8 cellular contexts compared by ENCODE assay signal in the genomic region with DNA sequence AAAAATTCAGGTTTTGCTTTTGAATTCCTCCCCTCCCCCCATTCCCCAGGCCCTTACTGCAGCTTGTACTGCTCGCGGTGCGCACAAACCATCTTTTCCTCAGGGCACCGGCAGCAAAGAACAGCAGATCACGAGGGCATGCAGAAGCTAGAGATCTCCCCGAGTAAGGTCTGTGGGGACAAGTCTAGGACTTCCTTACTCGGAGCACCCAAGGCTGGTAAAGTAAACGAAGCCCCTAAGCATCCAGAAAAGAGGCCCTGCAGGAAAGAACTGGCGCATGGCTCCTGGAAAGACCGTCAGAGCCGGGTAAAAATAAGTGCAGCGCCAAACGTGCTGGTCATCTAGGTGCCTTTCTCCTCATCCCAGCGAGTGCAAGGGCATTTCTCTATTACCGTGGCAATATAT. TPM values are rescaled to one million over a fixed set of nuclear protein-coding genes. Genes with fewer than 3 reads are reported as not detected.
DNase-seq lines count a peak whose midpoint lies in the region; FAIRE-seq and TF ChIP-seq lines count a peak whose summit lies in the region.

No MANE protein-coding gene starts in this region.

- 0% methylated on average over 15 of the region's 15 CpGs; no CpG with 5 or more reads in 1 of the 2 experiments for WGBS in H1 (ENCODE audit: extremely low coverage in 1 of 2, insufficient coverage in 1 of 2, insufficient read length in 1 of 2, insufficient replicate concordance in 2 of 2, low coverage in 1 of 2, low lambda C conversion rate in 2 of 2, missing lambda C conversion rate in 1 of 2), 2 experiments
- WGBS in mesendoderm (ENCODE audit: extremely low coverage, insufficient coverage, low lambda C conversion rate): no CpG with 5 or more reads among the region's 15 CpGs

- H3K4me3 Mint-ChIP-seq in activated CD4-positive, alpha-beta memory T cell treated with anti-CD3 and anti-CD28 coated beads, Interleukin-2, amount 10 ng/mL, durations not matched to agents 7 days and 5 days: peak overlapping the region; percentile 82

- H2BK12ac ChIP-seq in H1 (ENCODE audit: low read depth, low read length): peak overlapping the region; percentile 93

- peak overlapping the region; percentile 58 to 74 for H3K4me2 ChIP-seq in H1 (ENCODE audit: insufficient read depth in 1 of 2, low read depth in 2 of 2, low read length in 2 of 2)
- H3K4me2 ChIP-seq in mesendoderm (ENCODE audit: low read length): peak overlapping the region; percentile 50

- H2BK5ac ChIP-seq in H1 (ENCODE audit: low read depth, low read length) (peak overlapping the region; percentile 97), mesendoderm (ENCODE audit: low read length) (peak overlapping the region; percentile 66)

- H3K9ac ChIP-seq in H1 (replicated peaks in 1 of 4; ENCODE audit: extremely low read depth in 1 of 4, low read depth in 3 of 4, low read length in 3 of 4): peak overlapping the region; percentile 97 to 99 (median 98)
- H3K9ac ChIP-seq in mesendoderm (ENCODE audit: low read length): peak overlapping the region; percentile 98

- H4K8ac ChIP-seq in H1 (ENCODE audit: extremely low read depth, insufficient read depth, low read length): peak overlapping the region; percentile 98; the same call in 1 of the 2 replicates
- H4K8ac ChIP-seq in mesendoderm (ENCODE audit: low read depth, low read length): no peak overlapping the region

- POLR2A ChIA-PET in HEK293 (lab: Yijun Ruan, JAX): interaction anchor here (1.0 to 2.3 kb wide), 14 partner anchors 8 to 803 kb away, joined by 3 to 11 read pairs (median 4); a partner anchor contains a TSS
- POLR2A ChIA-PET in activated CD4-positive, alpha-beta memory T cell treated with anti-CD3 and anti-CD28 coated beads, Interleukin-2, amount 10 ng/mL, durations not matched to agents 7 days and 5 days (lab: Charles Lee): interaction anchor here (0.7 to 2.8 kb wide), 32 partner anchors 9 to 888 kb away, joined by 3 to 65 read pairs (median 6); a partner anchor contains a TSS
- POLR2A ChIA-PET in H1 (lab: Charles Lee; ENCODE audit: partially characterized antibody): interaction anchor here (0.6 to 3.3 kb wide), 31 partner anchors 9 to 888 kb away, joined by 3 to 82 read pairs (median 4); a partner anchor contains a TSS

- no peak for TF ChIP-seq RAD21 in H1 (IDR thresholded peaks at IDR 0.05 in 1 of 2, conservative IDR thresholded peaks at IDR 0.05 in 1 of 2; ENCODE audit: low read depth in 2 of 2, low read length in 2 of 2)

- peaks cover 3% of the 10 kb centered on the region; the same call in 1 of the 2 replicates for H3K79me1 ChIP-seq in H1 (ENCODE audit: low read depth, low read length)
- peaks cover 7% of the 10 kb centered on the region for H3K79me1 ChIP-seq in mesendoderm (ENCODE audit: low read length)

- H3K27ac ChIP-seq in HEK293 (ENCODE audit: extremely low read depth, low read depth, low read length) (peak overlapping the region; percentile 82), H1 (ENCODE audit: low read depth, low read length) (peak overlapping the region; percentile 99), mesendoderm (ENCODE audit: low read depth, low read length) (peak overlapping the region; percentile 41)

- H3K4me1 ChIP-seq in HEK293 (ENCODE audit: control insufficient read depth, insufficient read depth, low read length) (no peaks in the 10 kb centered on the region), H1 (replicated peaks in 1 of 4; ENCODE audit: control insufficient read depth in 3 of 4, insufficient read depth in 4 of 4, low read length in 3 of 4) (peaks cover 0 to 10% (median 3%) of the 10 kb centered on the region in 4 experiments; a peak in 4 of 7 replicates), mesendoderm (ENCODE audit: control insufficient read depth, low read depth, low read length) (peaks cover 5% of the 10 kb centered on the region)

- peak; percentile 83 for DNase-seq in NB4 (ENCODE audit: low read depth)
- peak; percentile 58 for DNase-seq in activated CD4-positive, alpha-beta memory T cell treated with anti-CD3 and anti-CD28 coated beads, Interleukin-2, amount 10 ng/mL, durations not matched to agents 7 days and 5 days
- DNase-seq in H1 (ENCODE audit: low read depth in 1 of 2, low spot score in 2 of 2): no peak
- peak; percentile 68 for DNase-seq in mesendoderm
- DNase-seq in stimulated activated CD8-positive, alpha-beta memory T cell treated with anti-CD3 and anti-CD28 coated beads, Interleukin-7, amount 100 ng/mL, for 4 hours (ENCODE audit: low read depth in 2 of 2): peak; percentile 6 to 10
- DNase-seq in GF-D8 (lab: John Stamatoyannopoulos, UW): no peak

- peaks cover 49% of the 10 kb centered on the region for H3K36me3 Mint-ChIP-seq in activated CD4-positive, alpha-beta memory T cell treated with anti-CD3 and anti-CD28 coated beads, Interleukin-2, amount 10 ng/mL, durations not matched to agents 7 days and 5 days (ENCODE audit: low read depth)

- H2BK120ac ChIP-seq in H1 (replicated peaks; ENCODE audit: low read depth, low read length) (no peak overlapping the region), mesendoderm (ENCODE audit: low read depth, low read length) (no peak overlapping the region)

- H3K36me3 ChIP-seq in HEK293 (ENCODE audit: control insufficient read depth in 2 of 2, insufficient read depth in 1 of 2, low read length in 2 of 2): peaks cover 18 to 46% of the 10 kb centered on the region in 2 experiments
- H3K36me3 ChIP-seq in H1 (ENCODE audit: control insufficient read depth in 2 of 4, insufficient read depth in 4 of 4, low read length in 3 of 4): peaks cover 15 to 36% (median 25%) of the 10 kb centered on the region in 4 experiments
- H3K36me3 ChIP-seq in mesendoderm (ENCODE audit: control insufficient read depth, insufficient read depth, low read length): peaks cover 6% of the 10 kb centered on the region

- no peak for TF ChIP-seq CTCF in GM12875 (IDR thresholded peaks at IDR 0.05; ENCODE audit: borderline replicate concordance, insufficient read depth, low read depth, low read length)
- TF ChIP-seq CTCF in HEK293 (tag by site-specific recombination; IDR thresholded peaks at IDR 0.05): no peak
- TF ChIP-seq CTCF in NB4 (IDR thresholded peaks at IDR 0.05; ENCODE audit: low read depth, low read length): no peak
- TF ChIP-seq CTCF in H1 (IDR thresholded peaks at IDR 0.05; ENCODE audit: control extremely low read depth in 1 of 3, insufficient read depth in 1 of 3, low read depth in 1 of 3, low read length in 3 of 3): no peak

- no peak overlapping the region for H2BK15ac ChIP-seq in H1 (ENCODE audit: low read length)
- H2BK15ac ChIP-seq in mesendoderm (replicated peaks; ENCODE audit: low read depth): no peak overlapping the region

- H3K9me3 ChIP-seq in HEK293 (ENCODE audit: control insufficient read depth, insufficient read depth, low read depth, low read length) (no peaks in the 10 kb centered on the region), H1 (ENCODE audit: insufficient read depth in 2 of 2, low read depth in 1 of 2, low read length in 1 of 2) (peaks cover 0 to 7% of the 10 kb centered on the region in 2 experiments; a peak in 1 of 4 replicates)

- no peak overlapping the region for H2AFZ ChIP-seq in H1 (ENCODE audit: low read length)

- no peak for TF ChIP-seq EP300 in H1 (IDR thresholded peaks at IDR 0.05; ENCODE audit: borderline replicate concordance in 1 of 2, low read depth in 2 of 2, low read length in 2 of 2)

- H3K9me3 Mint-ChIP-seq in activated CD4-positive, alpha-beta memory T cell treated with anti-CD3 and anti-CD28 coated beads, Interleukin-2, amount 10 ng/mL, durations not matched to agents 7 days and 5 days: no peaks in the 10 kb centered on the region

- H3K4ac ChIP-seq in H1 (replicated peaks; ENCODE audit: insufficient read length, low read depth, low read length): no peak overlapping the region
- H3K4ac ChIP-seq in mesendoderm (ENCODE audit: low read depth, low read length): peak overlapping the region; percentile 37

- H3K56ac ChIP-seq in H1 (replicated peaks; ENCODE audit: insufficient read length, low read depth, low read length): peak overlapping the region; percentile 95
- peak overlapping the region; percentile 99 for H3K56ac ChIP-seq in mesendoderm (ENCODE audit: low read length)

- H3K23ac ChIP-seq in H1 (ENCODE audit: insufficient read length) (no peak overlapping the region), mesendoderm (ENCODE audit: low read length) (no peak overlapping the region)

- H4K20me1 ChIP-seq in H1 (replicated peaks in 1 of 2; ENCODE audit: control insufficient read depth in 1 of 2, insufficient read depth in 2 of 2, low read length in 2 of 2): peaks cover 12 to 31% of the 10 kb centered on the region in 2 experiments

- H3K18ac ChIP-seq in H1 (ENCODE audit: extremely low read depth, low read length) (peak overlapping the region; percentile 99; the same call in 1 of the 2 replicates), mesendoderm (ENCODE audit: low read length) (peak overlapping the region; percentile 65)

- H3K4me1 Mint-ChIP-seq in activated CD4-positive, alpha-beta memory T cell treated with anti-CD3 and anti-CD28 coated beads, Interleukin-2, amount 10 ng/mL, durations not matched to agents 7 days and 5 days: peaks cover 46% of the 10 kb centered on the region

- no peak overlapping the region for H3K14ac ChIP-seq in H1 (ENCODE audit: insufficient read length)

- no peak for TF ChIP-seq POLR2A in NB4 (IDR thresholded peaks at IDR 0.05; ENCODE audit: extremely low read depth, insufficient read length)
- peak in 1 of 2 experiments; percentile 57 for TF ChIP-seq POLR2A in H1 (IDR thresholded peaks at IDR 0.05; ENCODE audit: control extremely low read depth in 1 of 2, low read depth in 2 of 2, low read length in 2 of 2)

- CTCF ChIA-PET in HEK293 (lab: Yijun Ruan, JAX) (interaction anchor here (0.6 to 1.0 kb wide), 4 partner anchors 24 to 421 kb away, joined by 3 to 5 read pairs (median 4); no protein-coding TSS in a partner anchor), H1 (lab: Charles Lee; ENCODE audit: partially characterized antibody) (interaction anchor here (0.6 to 1.2 kb wide), 3 partner anchors 40 to 333 kb away, joined by 3 to 4 read pairs (median 3); no protein-coding TSS in a partner anchor)
- CTCF ChIA-PET in activated CD4-positive, alpha-beta memory T cell treated with anti-CD3 and anti-CD28 coated beads, Interleukin-2, amount 10 ng/mL, durations not matched to agents 7 days and 5 days (lab: Charles Lee): interaction anchor here (1.3 to 2.6 kb wide), 5 partner anchors 11 to 218 kb away, joined by 3 to 26 read pairs (median 6); a partner anchor contains a TSS

- peak overlapping the region; percentile 99 for H3K4me3 ChIP-seq in GM12875 (ENCODE audit: low read depth, low read length)
- H3K4me3 ChIP-seq in HEK293 (ENCODE audit: low read depth, low read length): peak overlapping the region; percentile 98
- peak overlapping the region; percentile 74 for H3K4me3 ChIP-seq in NB4 (ENCODE audit: low read depth, low read length)
- peak overlapping the region; percentile 95 to 99 (median 96) for H3K4me3 ChIP-seq in H1 (ENCODE audit: extremely low read depth in 1 of 4, insufficient read depth in 2 of 4, low read depth in 3 of 4, low read length in 4 of 4)
- peak overlapping the region; percentile 99 for H3K4me3 ChIP-seq in mesendoderm (ENCODE audit: low read length)

- H4K5ac ChIP-seq in H1 (ENCODE audit: insufficient read length, low read depth, low read length) (peak overlapping the region; percentile 99), mesendoderm (ENCODE audit: low read length) (no peak overlapping the region)

- no peak overlapping the region for H2BK20ac ChIP-seq in H1 (ENCODE audit: low read length)

- H4K91ac ChIP-seq in H1 (replicated peaks; ENCODE audit: insufficient read length, low read length): peak overlapping the region; percentile 99

- H3K79me2 ChIP-seq in H1 (ENCODE audit: control insufficient read depth in 1 of 2, insufficient read depth in 2 of 2, low read length in 2 of 2): peaks cover 23 to 57% of the 10 kb centered on the region in 2 experiments
- peaks cover 43% of the 10 kb centered on the region for H3K79me2 ChIP-seq in mesendoderm (ENCODE audit: control insufficient read depth, insufficient read depth, low read length)

- no peaks in the 10 kb centered on the region for H3K27me3 ChIP-seq in H1 (replicated peaks in 1 of 4; ENCODE audit: control insufficient read depth in 3 of 4, extremely low read depth in 1 of 4, insufficient read depth in 3 of 4, low read length in 3 of 4)
- H3K27me3 ChIP-seq in mesendoderm (ENCODE audit: insufficient read depth, low read length, poor library complexity): no peaks in the 10 kb centered on the region

- H2AK5ac ChIP-seq in H1 (ENCODE audit: low read depth, low read length) (peak overlapping the region; percentile 16; the same call in 1 of the 2 replicates), mesendoderm (ENCODE audit: low read length) (no peak overlapping the region)

- H3K27ac Mint-ChIP-seq in activated CD4-positive, alpha-beta memory T cell treated with anti-CD3 and anti-CD28 coated beads, Interleukin-2, amount 10 ng/mL, durations not matched to agents 7 days and 5 days: peak overlapping the region; percentile 97

- no peaks in the 10 kb centered on the region for H3K27me3 Mint-ChIP-seq in activated CD4-positive, alpha-beta memory T cell treated with anti-CD3 and anti-CD28 coated beads, Interleukin-2, amount 10 ng/mL, durations not matched to agents 7 days and 5 days

- no peak for FAIRE-seq in H1 (lab: Jason Lieb, UNC)

- peaks cover 2% of the 10 kb centered on the region for H3K23me2 ChIP-seq in H1 (ENCODE audit: low read depth, low read length)

RNA-seq across cellular contexts. Expression of a gene that starts 0.7 kb away (rescaled TPM):
- 100 to 1,000 TPM; 955 to 985 TPM for total RNA-seq in activated CD4-positive, alpha-beta memory T cell treated with anti-CD3 and anti-CD28 coated beads, Interleukin-2, amount 10 ng/mL, durations not matched to agents 7 days and 5 days
- total RNA-seq in H1 (2021; fragmentation: NEBNext Ultra II Directional; extraction: Animal tissue kit (Norgen Biotek cat#: 25700)): 1,716 and 1,781 TPM in 2 replicates
- 616 and 1,177 TPM in 2 replicates for polyA plus RNA-seq in H1 (2011; rRNA removed)
- polyA plus RNA-seq in H1 (2011; cell fraction: cytosol; rRNA removed): 1,593 TPM
- 241 TPM for polyA plus RNA-seq in H1 (2011; cell fraction: nucleus; rRNA removed)
- 1,610 to 2,553 TPM (median 1,765 TPM) in 4 replicates for polyA plus RNA-seq in H1 (2012, experiment 1 of 2)
- polyA plus RNA-seq in H1 (2012, experiment 2 of 2): 308 TPM
- polyA plus RNA-seq in H1 (2013, experiment 1 of 2): 694 TPM
- 730 TPM for polyA plus RNA-seq in H1 (2013, experiment 2 of 2)
- 935 and 1,173 TPM in 2 replicates for polyA minus RNA-seq in H1 (2011; rRNA and poly(A)+ RNA removed)
- polyA minus RNA-seq in H1 (2011; cell fraction: cytosol; rRNA and poly(A)+ RNA removed): 453 TPM
- 323 TPM for polyA minus RNA-seq in H1 (2011; cell fraction: nucleus; rRNA and poly(A)+ RNA removed)
- 911 TPM for polyA plus RNA-seq in mesendoderm (2013, experiment 1 of 2)
- polyA plus RNA-seq in mesendoderm (2013, experiment 2 of 2): 902 TPM

RNA-seq across cellular contexts. Expression of a gene that starts 52.3 kb away (rescaled TPM):
- total RNA-seq in activated CD4-positive, alpha-beta memory T cell treated with anti-CD3 and anti-CD28 coated beads, Interleukin-2, amount 10 ng/mL, durations not matched to agents 7 days and 5 days: not detected
- total RNA-seq in H1 (2021; fragmentation: NEBNext Ultra II Directional; extraction: Animal tissue kit (Norgen Biotek cat#: 25700)): not detected in 2 replicates
- not detected in 2 replicates for polyA plus RNA-seq in H1 (2011; rRNA removed)
- polyA plus RNA-seq in H1 (2011; cell fraction: cytosol; rRNA removed): not detected
- not detected for polyA plus RNA-seq in H1 (2011; cell fraction: nucleus; rRNA removed)
- not detected in 4 replicates for polyA plus RNA-seq in H1 (2012, experiment 1 of 2)
- not detected for polyA plus RNA-seq in H1 (2012, experiment 2 of 2)
- polyA plus RNA-seq in H1 (2013, experiment 1 of 2): not detected
- not detected for polyA plus RNA-seq in H1 (2013, experiment 2 of 2)
- not detected in 2 replicates for polyA minus RNA-seq in H1 (2011; rRNA and poly(A)+ RNA removed)
- polyA minus RNA-seq in H1 (2011; cell fraction: cytosol; rRNA and poly(A)+ RNA removed): not detected
- polyA minus RNA-seq in H1 (2011; cell fraction: nucleus; rRNA and poly(A)+ RNA removed): not detected
- 0.01 TPM for polyA plus RNA-seq in mesendoderm (2013, experiment 1 of 2)
- polyA plus RNA-seq in mesendoderm (2013, experiment 2 of 2): 0.01 TPM

Comparison
In these comparisons a context has a peak if more than half of its experiments do, and no peak if none do; other contexts are left out.
1. H3K27ac ChIP-seq: peak in every context shown above with its lines; median percentile 99 in H1; 82 in HEK293; 41 in mesendoderm.
2. DNase-seq: peak in NB4 (single experiment), activated CD4-positive, alpha-beta memory T cell treated with anti-CD3 and anti-CD28 coated beads, Interleukin-2, amount 10 ng/mL, durations not matched to agents 7 days and 5 days (single experiment), mesendoderm (single experiment) and stimulated activated CD8-positive, alpha-beta memory T cell treated with anti-CD3 and anti-CD28 coated beads, Interleukin-7, amount 100 ng/mL, for 4 hours (2 of 2); none in H1 (0 of 2) and GF-D8 (single experiment).
3. Peak in every context shown above with its lines, with median percentiles within 50 percentile points of each other: H3K4me3 ChIP-seq.